ENCODE assay signal across 8 cellular contexts in genomic region chr1:67686272-67687197, GRCh38. TPM values are rescaled to one million over a fixed set of nuclear protein-coding genes. Genes with fewer than 3 reads are reported as not detected.
DNase-seq lines count a peak whose midpoint lies in the region; ATAC-seq, FAIRE-seq and TF ChIP-seq lines count a peak whose summit lies in the region.

No MANE protein-coding gene starts in this region.

- H3K27me3 Mint-ChIP-seq in mesothelial cell of epicardium (ENCODE audit: low read depth): no peaks in the 10 kb centered on the region

- H3K36me3 Mint-ChIP-seq in mesothelial cell of epicardium: peaks cover 16% of the 10 kb centered on the region

- DNase-seq in COR-L47 (lab: John Stamatoyannopoulos, UW): peak; percentile 72
- peak; percentile 90 for DNase-seq in HT-29 (ENCODE audit: low spot score)
- DNase-seq in NOMO-1 treated with dmso at 0.1 percent for 144 hours (lab: John Stamatoyannopoulos, UW; ENCODE audit: unreplicated experiment): peak; percentile 83
- peak; percentile 56 for DNase-seq in activated CD8-positive, alpha-beta memory T cell treated with anti-CD3 and anti-CD28 coated beads, Interleukin-2, amount 50 U/mL, for 4 hours
- DNase-seq in endothelial cell of umbilical vein (ENCODE audit: low read depth, low spot score): peak; percentile 95
- peak; percentile 33 to 66 for DNase-seq in mesothelial cell of epicardium (ENCODE audit: low spot score in 2 of 2, unreplicated experiment in 2 of 2)
- DNase-seq in stimulated activated CD8-positive, alpha-beta memory T cell treated with anti-CD3 and anti-CD28 coated beads, Interleukin-4, amount 100 ng/mL, for 48 hours: peak; percentile 66

- TF ChIP-seq CTCF in endothelial cell of umbilical vein (IDR thresholded peaks at IDR 0.05; ENCODE audit: extremely low read depth in 1 of 2, insufficient read depth in 1 of 2, low read depth in 1 of 2, low read length in 2 of 2): peak in 1 of 2 donors; percentile 7
- TF ChIP-seq CTCF in mesothelial cell of epicardium (IDR thresholded peaks at IDR 0.05; ENCODE audit: unreplicated experiment): peak; percentile 12

- POLR2A ChIA-PET in endothelial cell of umbilical vein (lab: Charles Lee): interaction anchor here (0.7 to 2.9 kb wide), 15 partner anchors 12 to 174 kb away, joined by 3 to 22 read pairs (median 4); no protein-coding TSS in a partner anchor

- H4K20me1 ChIP-seq in endothelial cell of umbilical vein (replicated peaks; ENCODE audit: control insufficient read depth, extremely low read depth, insufficient read depth, low read length): no peaks in the 10 kb centered on the region

- H3K4me3 ChIP-seq in endothelial cell of umbilical vein (replicated peaks in 1 of 3; ENCODE audit: insufficient read depth in 1 of 3, low read depth in 1 of 3, low read length in 3 of 3): peak overlapping the region; percentile 77 to 85 (median 83)

- peaks cover 43% of the 10 kb centered on the region for H3K4me1 ChIP-seq in endothelial cell of umbilical vein (ENCODE audit: control insufficient read depth, extremely low read depth, insufficient read depth, low read length)

- no peaks in the 10 kb centered on the region for H3K27me3 ChIP-seq in endothelial cell of umbilical vein (ENCODE audit: control insufficient read depth in 2 of 2, insufficient read depth in 2 of 2, low read length in 2 of 2)

- peak; percentile 53 for TF ChIP-seq POLR2A in endothelial cell of umbilical vein (IDR thresholded peaks at IDR 0.05; ENCODE audit: low read depth, low read length)

- peaks cover 0 to 8% of the 10 kb centered on the region in 2 experiments for H3K36me3 ChIP-seq in endothelial cell of umbilical vein (ENCODE audit: control insufficient read depth in 2 of 2, extremely low read depth in 1 of 2, insufficient read depth in 2 of 2, low read length in 2 of 2)

- CTCF ChIA-PET in endothelial cell of umbilical vein (lab: Charles Lee): interaction anchor here (0.5 to 7.7 kb wide), 17 partner anchors 12 to 698 kb away, joined by 3 to 87 read pairs (median 3); no protein-coding TSS in a partner anchor

- H3K79me2 ChIP-seq in endothelial cell of umbilical vein (ENCODE audit: control insufficient read depth, insufficient read depth, low read length): peaks cover 18% of the 10 kb centered on the region

- peak overlapping the region; percentile 90 for H3K27ac ChIP-seq in endothelial cell of umbilical vein (ENCODE audit: insufficient read depth, low read depth, low read length)

- H3K27ac Mint-ChIP-seq in mesothelial cell of epicardium: peak overlapping the region; percentile 99

- no peak overlapping the region for H2AFZ ChIP-seq in endothelial cell of umbilical vein (ENCODE audit: low read depth, low read length)

- peak overlapping the region; percentile 96 for H3K9ac ChIP-seq in endothelial cell of umbilical vein (replicated peaks; ENCODE audit: extremely low read depth, insufficient read depth, low read length)

- peaks cover 49% of the 10 kb centered on the region for H3K4me1 Mint-ChIP-seq in mesothelial cell of epicardium

- peak; percentile 91 for FAIRE-seq in endothelial cell of umbilical vein (lab: Jason Lieb, UNC)

- H3K9me3 ChIP-seq in endothelial cell of umbilical vein (replicated peaks; ENCODE audit: control insufficient read depth, insufficient read depth, low read length): no peaks in the 10 kb centered on the region

- dilution Hi-C loops in endothelial cell of umbilical vein (cut with MboI; ENCODE audit: extremely low pct_ligation_motif_present, low sequenced_read_pairs): no loop called here

- BruUV-seq in endothelial cell of umbilical vein (replicated peaks; lab: Mats Ljungman, UMichigan): TSS peak; percentile 79

- H3K9me3 Mint-ChIP-seq in mesothelial cell of epicardium: no peaks in the 10 kb centered on the region

- H3K4me3 Mint-ChIP-seq in mesothelial cell of epicardium: peak overlapping the region; percentile 94

- peak overlapping the region; percentile 91 for H3K4me2 ChIP-seq in endothelial cell of umbilical vein (ENCODE audit: insufficient read depth, low read length)

- no peaks in the 10 kb centered on the region for H3K9me1 ChIP-seq in endothelial cell of umbilical vein (replicated peaks; ENCODE audit: control insufficient read depth, extremely low read depth, insufficient read depth, low read length)

- peak; percentile 19 for ATAC-seq in GM21360 (IDR thresholded peaks at IDR 0.05; ENCODE audit: unreplicated experiment)

- intact Hi-C loops in endothelial cell of umbilical vein (cut with micrococcal nuclease): loop anchor here (1.0 to 2.0 kb wide), 7 partner anchors 27 to 160 kb away; no protein-coding TSS in a partner anchor

TF ChIP-seq in endothelial cell of umbilical vein, 7 proteins besides CTCF, POLR2A, EP300 and RAD21:
- TF ChIP-seq POLR2AphosphoS5 (IDR thresholded peaks at IDR 0.05; ENCODE audit: insufficient read depth, low read depth, low read length) (peak; percentile 94), GATA2 (IDR thresholded peaks at IDR 0.05; ENCODE audit: insufficient read depth, insufficient read length, low read depth, low read length) (peak; percentile 96), EZH2 (IDR thresholded peaks at IDR 0.05; ENCODE audit: borderline replicate concordance, low read depth, low read length, severe bottlenecking) (no peak), JUN (IDR thresholded peaks at IDR 0.05; ENCODE audit: borderline replicate concordance, insufficient read depth, insufficient read length, low read depth) (peak; percentile 82), MYC (IDR thresholded peaks at IDR 0.05; ENCODE audit: low read depth, low read length) (peak; percentile 73), FOS (IDR thresholded peaks at IDR 0.05; ENCODE audit: borderline replicate concordance, insufficient read depth, low read length) (peak; percentile 99)
- TF ChIP-seq, protein P1, sequence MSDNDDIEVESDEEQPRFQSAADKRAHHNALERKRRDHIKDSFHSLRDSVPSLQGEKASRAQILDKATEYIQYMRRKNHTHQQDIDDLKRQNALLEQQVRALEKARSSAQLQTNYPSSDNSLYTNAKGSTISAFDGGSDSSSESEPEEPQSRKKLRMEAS (IDR thresholded peaks at IDR 0.05; ENCODE audit: insufficient read depth, insufficient read length): no peak
TF ChIP-seq in endothelial cell of umbilical vein: peak in this region for 5.

RNA-seq across cellular contexts. Expression of gene GADD45A, which starts 1.5 kb away (rescaled TPM):
- 121 and 129 TPM in 2 replicates for total RNA-seq in HT-29 (2014; rRNA removed; shearing (Covaris generic))
- total RNA-seq in endothelial cell of umbilical vein: 77.4 and 91.6 TPM in 2 replicates
- polyA plus RNA-seq in endothelial cell of umbilical vein: 54.9 and 87.6 TPM in 2 replicates
- 78.4 and 85.9 TPM in 2 replicates for polyA plus RNA-seq in endothelial cell of umbilical vein (2011; cell fraction: cytosol; rRNA removed)
- polyA plus RNA-seq in endothelial cell of umbilical vein (2011; cell fraction: nucleus; rRNA removed): 237 and 327 TPM in 2 replicates
- 104 and 119 TPM in 2 replicates for polyA plus RNA-seq in endothelial cell of umbilical vein (2012)
- polyA minus RNA-seq in endothelial cell of umbilical vein: 16.1 and 31.1 TPM in 2 replicates
- polyA minus RNA-seq in endothelial cell of umbilical vein (2011; cell fraction: cytosol; rRNA and poly(A)+ RNA removed): 8.3 TPM
- 71.4 and 153 TPM in 2 replicates for polyA minus RNA-seq in endothelial cell of umbilical vein (2011; cell fraction: nucleus; rRNA and poly(A)+ RNA removed)
- 74.2 to 80.2 TPM (median 77.7 TPM) in 3 replicates for total RNA-seq in mesothelial cell of epicardium

Comparison
In these comparisons a context has a peak if more than half of its experiments do, and no peak if none do; other contexts are left out.
1. Peak in every context shown above with its lines: DNase-seq, ATAC-seq, H3K4me3 ChIP-seq and H3K27ac ChIP-seq.